ENCODE assay signal across 29 cellular contexts in genomic region chrX:12779534-12779933, GRCh38. TPM values are rescaled to one million over a fixed set of nuclear protein-coding genes. Genes with fewer than 3 reads are reported as not detected.
A peak's percentile ranks its signal among the peaks of the same experiment; 100 is the strongest.
DNase-seq lines count a peak whose midpoint lies in the region; ATAC-seq, FAIRE-seq and TF ChIP-seq lines count a peak whose summit lies in the region.
"Had no signal": no experiment of that assay in that cellular context is flagged by ENCODE, and none has a peak within 500 bp of the region (broad histone marks: within the 10 kb centered on the region; RNA-seq: fewer than 3 reads in every experiment).

No MANE protein-coding gene starts in this region.

- H3K9ac ChIP-seq in HCT116 (ENCODE audit: low read length), result no peak overlapping the region

- no peaks in the 10 kb centered on the region for H3K36me3 ChIP-seq in HCT116 (ENCODE audit: control insufficient read depth in 1 of 2, insufficient read depth in 2 of 2, low read length in 2 of 2)
- no peaks in the 10 kb centered on the region for H3K36me3 ChIP-seq in small intestine (ENCODE audit: control insufficient read depth in 2 of 2, insufficient read depth in 2 of 2, low read length in 2 of 2)
- H3K36me3 ChIP-seq: spleen, suprapubic skin had no signal

- no peaks in the 10 kb centered on the region for H4K20me1 ChIP-seq in HCT116 (ENCODE audit: insufficient read depth)

- ATAC-seq in HCT116, result no peak
- ATAC-seq in left colon, result peak; percentile 79
- no peak for ATAC-seq in HG03196 (IDR thresholded peaks at IDR 0.05; ENCODE audit: unreplicated experiment)
- ATAC-seq in GM21360 (IDR thresholded peaks at IDR 0.05; ENCODE audit: unreplicated experiment), result no peak
- ATAC-seq: activated naive CD8-positive, alpha-beta T cell treated with anti-CD3 and anti-CD28 coated beads, Interleukin-2, amount 50 U/mL, for 24 hours; naive thymus-derived CD8-positive, alpha-beta T cell; stimulated activated naive B cell treated with anti-CD40 and anti-IgM and Interleukin-4, amounts not matched to agents 10 μg/mL and 1 μg/mL and 100 μg/mL, for 72 hours had no signal

- POLR2A ChIA-PET in HCT116 (lab: Charles Lee), result interaction anchor here (0.8 kb wide), 1 partner anchor 11 kb away, joined by 3 read pairs; the partner anchor contains the start of gene PRPS2

- H3K27me3 ChIP-seq in HCT116 (ENCODE audit: insufficient read depth, low read length) (no peaks in the 10 kb centered on the region), small intestine (ENCODE audit: control insufficient read depth in 2 of 2, insufficient read depth in 2 of 2, low read length in 2 of 2) (no peaks in the 10 kb centered on the region)
- H3K27me3 ChIP-seq: suprapubic skin had no signal

- H3K4me2 ChIP-seq in HCT116 (ENCODE audit: low read length), result peak overlapping the region; percentile 43

- WGBS in small intestine, 3 donors, result 15 to 41% (median 21%) methylated on average over 4 of the region's 4 CpGs

- H3K4me1 ChIP-seq in HCT116 (ENCODE audit: control insufficient read depth in 1 of 2, insufficient read depth in 2 of 2, low read length in 2 of 2), result peaks cover 4 to 22% of the 10 kb centered on the region in 2 experiments
- no peaks in the 10 kb centered on the region for H3K4me1 ChIP-seq in small intestine (ENCODE audit: control insufficient read depth in 2 of 2, insufficient read depth in 1 of 2, low read depth in 1 of 2, low read length in 1 of 2)
- H3K4me1 ChIP-seq: spleen, suprapubic skin had no signal

- H3K9me3 ChIP-seq in HCT116 (ENCODE audit: control insufficient read depth in 1 of 2, insufficient read depth in 1 of 2, low read depth in 1 of 2, low read length in 2 of 2) (no peaks in the 10 kb centered on the region), small intestine (ENCODE audit: control insufficient read depth, low read depth) (no peaks in the 10 kb centered on the region)
- H3K9me3 ChIP-seq: spleen, suprapubic skin had no signal

- BruUV-seq in HCT116 (replicated peaks; lab: Mats Ljungman, UMichigan), result no TSS peak

- no peak for TF ChIP-seq POLR2A in HCT116 (IDR thresholded peaks at IDR 0.05; ENCODE audit: borderline replicate concordance, extremely low read depth, insufficient read depth, insufficient read length)

- no peak for TF ChIP-seq CTCF in HCT116 (IDR thresholded peaks at IDR 0.05 in 2 of 3, conservative IDR thresholded peaks at IDR 0.05 in 1 of 3; ENCODE audit: borderline replicate concordance in 1 of 3, insufficient read depth in 1 of 3, low read depth in 2 of 3, low read length in 2 of 3)

- no peak overlapping the region for H3K27ac ChIP-seq in HCT116 (ENCODE audit: low read depth, low read length)
- H3K27ac ChIP-seq in small intestine (ENCODE audit: low read depth in 1 of 2, low read length in 1 of 2), result no peak overlapping the region
- H3K27ac ChIP-seq: SK-N-MC, spleen, suprapubic skin had no signal

- peak overlapping the region; percentile 54 for H2AFZ ChIP-seq in HCT116 (ENCODE audit: low read depth, low read length, poor library complexity, severe bottlenecking)

- H3K4me3 ChIP-seq in HCT116 (replicated peaks in 1 of 2; ENCODE audit: low read depth in 1 of 2, low read length in 2 of 2) (no peak overlapping the region), small intestine (ENCODE audit: low read depth in 1 of 2, low read length in 2 of 2) (no peak overlapping the region)
- H3K4me3 ChIP-seq: SK-N-MC, spleen, suprapubic skin had no signal

- TF ChIP-seq RAD21 in HCT116 (IDR thresholded peaks at IDR 0.05; ENCODE audit: low read depth), result no peak

- no peak for DNase-seq in HCT116 (ENCODE audit: low read depth, low spot score)
- peak; percentile 16 for DNase-seq in dermis blood vessel endothelial cell
- no peak for DNase-seq in left colon
- peak; percentile 59 for DNase-seq in small intestine
- DNase-seq in activated naive CD4-positive, alpha-beta T cell treated with Interleukin-2 at 50 U/mL for 16 hours, result no peak
- DNase-seq: activated CD4-positive, alpha-beta T cell treated with anti-CD3 and anti-CD28 coated beads for 1 hour; activated gamma-delta T cell; activated naive CD8-positive, alpha-beta T cell treated with anti-CD3 and anti-CD28 coated beads, Interleukin-2, amount 50 U/mL, for 24 hours; CD4-positive, alpha-beta memory T cell; DMS153; effector memory CD4-positive, alpha-beta T cell; foreskin melanocyte; GF-D8; hypothalamus; Karpas-422; naive thymus-derived CD8-positive, alpha-beta T cell; NCI-H1048; NCI-H1930; NCI-H69; spleen; stimulated activated CD4-positive, alpha-beta T cell treated with anti-CD3 and anti-CD28 coated beads, Interleukin-4, amount 100 ng/mL, for 1 hour; stimulated activated naive B cell treated with anti-CD40 and anti-IgM and Interleukin-4, amounts not matched to agents 10 μg/mL and 1 μg/mL and 100 μg/mL, for 72 hours had no signal

- FAIRE-seq in small intestine (lab: Jason Lieb, UNC), result no peak
- FAIRE-seq: GM18507, keratinocyte, urothelium cell line had no signal

- CTCF ChIA-PET in HCT116 (lab: Charles Lee), result interaction anchor here (2.4 kb wide), 1 partner anchor 8 kb away, joined by 13 read pairs; no protein-coding TSS in a partner anchor

- intact Hi-C loops in HCT116 (cut with micrococcal nuclease), result no loop called here
- intact Hi-C loops in left colon (cut with DNase I, micrococcal nuclease), result no loop called here

- RAD21 ChIA-PET in HCT116 (lab: Charles Lee; ENCODE audit: low non-redundant PET in 1 of 2, low total read pairs in 2 of 2, uncharacterized antibody in 2 of 2, unreplicated experiment in 2 of 2), result no interaction called here

- no peaks in the 10 kb centered on the region for H3K9me2 ChIP-seq in HCT116 (ENCODE audit: insufficient read depth)

- no peaks in the 10 kb centered on the region for H3K79me2 ChIP-seq in HCT116 (ENCODE audit: insufficient read depth, low read length)

TF ChIP-seq in HCT116, 20 proteins besides CTCF, POLR2A, EP300 and RAD21:
- no peak for TF ChIP-seq CEBPB (IDR thresholded peaks at IDR 0.05; ENCODE audit: low read depth)
- TF ChIP-seq FOSL1 (IDR thresholded peaks at IDR 0.05; ENCODE audit: low read depth), result no peak
- no peak for TF ChIP-seq ZFX (IDR thresholded peaks at IDR 0.05)
- no peak for TF ChIP-seq ATF3 (IDR thresholded peaks at IDR 0.05)
- TF ChIP-seq JUND (IDR thresholded peaks at IDR 0.05), result no peak
- TF ChIP-seq ZNF274 (IDR thresholded peaks at IDR 0.05; ENCODE audit: low read depth, low read length), result no peak
- TF ChIP-seq, protein P1, sequence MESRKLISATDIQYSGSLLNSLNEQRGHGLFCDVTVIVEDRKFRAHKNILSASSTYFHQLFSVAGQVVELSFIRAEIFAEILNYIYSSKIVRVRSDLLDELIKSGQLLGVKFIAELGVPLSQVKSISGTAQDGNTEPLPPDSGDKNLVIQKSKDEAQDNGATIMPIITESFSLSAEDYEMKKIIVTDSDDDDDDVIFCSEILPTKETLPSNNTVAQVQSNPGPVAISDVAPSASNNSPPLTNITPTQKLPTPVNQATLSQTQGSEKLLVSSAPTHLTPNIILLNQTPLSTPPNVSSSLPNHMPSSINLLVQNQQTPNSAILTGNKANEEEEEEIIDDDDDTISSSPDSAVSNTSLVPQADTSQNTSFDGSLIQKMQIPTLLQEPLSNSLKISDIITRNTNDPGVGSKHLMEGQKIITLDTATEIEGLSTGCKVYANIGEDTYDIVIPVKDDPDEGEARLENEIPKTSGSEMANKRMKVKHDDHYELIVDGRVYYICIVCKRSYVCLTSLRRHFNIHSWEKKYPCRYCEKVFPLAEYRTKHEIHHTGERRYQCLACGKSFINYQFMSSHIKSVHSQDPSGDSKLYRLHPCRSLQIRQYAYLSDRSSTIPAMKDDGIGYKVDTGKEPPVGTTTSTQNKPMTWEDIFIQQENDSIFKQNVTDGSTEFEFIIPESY (IDR thresholded peaks at IDR 0.05; ENCODE audit: extremely low read depth, insufficient replicate concordance, low read length), result no peak
- no peak for TF ChIP-seq SIN3A (IDR thresholded peaks at IDR 0.05; ENCODE audit: low read depth)
TF ChIP-seq in HCT116: peak in this region for 0.

RNA-seq across cellular contexts. Expression of gene PRPS2, which starts 11.7 kb away (rescaled TPM):
- total RNA-seq in HCT116 (2021; ENCODE audit: unreplicated experiment) (79.5 TPM), dermis blood vessel endothelial cell (21.3 and 27.7 TPM in 2 replicates), left colon (10 to 100 TPM; 45.1 to 57.0 TPM)
- polyA plus RNA-seq in HCT116 (2012), result 71.2 TPM in 2 replicates
- 10 to 100 TPM in 2 of 3 donors, 1 to 10 TPM in 1; 10.0 to 32.0 (median 21.0) TPM for polyA plus RNA-seq in small intestine

Comparison
In these comparisons a context has a peak if more than half of its experiments do, and no peak if none do; other contexts are left out.
1. DNase-seq: peak in dermis blood vessel endothelial cell (single experiment) and small intestine (single experiment); none in HCT116 (single experiment), left colon (0 of 2) and activated naive CD4-positive, alpha-beta T cell treated with Interleukin-2 at 50 U/mL for 16 hours (single experiment).